ENCODE assay signal across 8 cellular contexts in the genomic region with DNA sequence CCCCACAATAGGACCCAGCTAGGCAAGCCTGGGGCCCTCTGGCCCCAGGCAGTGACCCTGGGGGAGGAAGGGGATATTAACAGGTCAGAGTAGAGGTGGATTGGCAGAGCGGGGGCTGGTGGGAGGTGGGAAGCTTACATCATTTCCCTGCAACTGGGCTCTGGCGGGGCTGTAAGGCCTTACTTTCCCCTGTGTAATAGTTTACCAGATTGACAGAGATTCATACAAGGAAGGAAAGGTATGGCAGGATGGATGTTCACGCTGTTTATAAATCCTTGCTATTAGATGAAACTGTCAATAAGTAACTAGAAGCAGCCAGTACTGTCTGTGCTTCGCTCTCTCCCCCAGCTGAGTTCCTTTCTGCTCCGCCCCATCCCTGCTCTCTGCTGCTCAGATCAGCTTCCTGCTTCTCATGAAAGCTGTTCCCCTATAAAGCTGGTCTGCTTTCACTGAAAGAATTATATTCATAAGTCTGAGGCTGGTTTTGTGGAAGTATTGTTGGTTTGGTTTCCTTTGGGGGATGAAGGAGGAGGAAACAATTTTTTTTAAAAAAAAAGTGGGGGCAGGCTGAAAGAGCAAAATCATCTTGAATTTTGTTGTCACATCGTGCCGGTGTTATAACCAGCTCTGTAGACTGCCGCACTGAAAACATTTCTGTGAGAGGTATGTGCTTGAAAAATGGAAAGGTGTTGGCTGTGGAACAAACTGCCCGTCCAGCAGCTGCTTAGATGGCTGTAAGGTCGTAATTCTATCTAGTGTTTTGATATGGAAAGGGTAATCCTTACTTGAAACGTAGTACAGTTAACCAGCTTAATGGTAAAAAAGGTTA.
A peak's percentile ranks its signal among the peaks of the same experiment; 100 is the strongest.
DNase-seq lines count a peak whose midpoint lies in the region; ATAC-seq, FAIRE-seq and TF ChIP-seq lines count a peak whose summit lies in the region.

No MANE protein-coding gene starts in this region.

- peak overlapping the region; percentile 95 for H2AFZ ChIP-seq in GM23248
- peak overlapping the region; percentile 1 for H2AFZ ChIP-seq in HepG2 (ENCODE audit: low read length)

- H3K27ac ChIP-seq in GM23248, result peak overlapping the region; percentile 83
- peak overlapping the region; percentile 60 for H3K27ac ChIP-seq in HepG2 (ENCODE audit: extremely low read length, insufficient read depth, low read length)

- H3K9me2 ChIP-seq in GM23248 (ENCODE audit: insufficient read depth), result no peaks in the 10 kb centered on the region

- H3K4me3 ChIP-seq in GM23248 (peak overlapping the region; percentile 77), HepG2 (replicated peaks in 1 of 3; ENCODE audit: insufficient read depth in 1 of 3, low read depth in 2 of 3, low read length in 3 of 3) (peak overlapping the region; percentile 49 to 66 (median 57))

- H3K4me2 ChIP-seq in GM23248 (ENCODE audit: unreplicated experiment) (peak overlapping the region; percentile 99), HepG2 (ENCODE audit: low read depth, low read length) (peak overlapping the region; percentile 89)

- H3K27me3 ChIP-seq in GM23248 (replicated peaks; ENCODE audit: insufficient read depth) (no peaks in the 10 kb centered on the region), HepG2 (ENCODE audit: control insufficient read depth in 1 of 2, insufficient read depth in 2 of 2, low read length in 2 of 2) (no peaks in the 10 kb centered on the region)

- POLR2A ChIA-PET in HepG2 (lab: Yijun Ruan, JAX), result no interaction called here

- H3K4me1 ChIP-seq in GM23248 (ENCODE audit: insufficient read depth) (peaks cover 26% of the 10 kb centered on the region), HepG2 (ENCODE audit: insufficient read depth, low read length) (peaks cover 31% of the 10 kb centered on the region)

- H3K27ac Mint-ChIP-seq in dendritic cell treated with granulocyte-macrophage colony-stimulating factor and Interleukin-4, amounts not matched to agents 40 ng/mL and 50 ng/mL, for 4 days, result peak overlapping the region; percentile 68

- peak overlapping the region; percentile 66 for H3K4me3 Mint-ChIP-seq in dendritic cell treated with granulocyte-macrophage colony-stimulating factor and Interleukin-4, amounts not matched to agents 40 ng/mL and 50 ng/mL, for 4 days

- TF ChIP-seq CTCF in HepG2 (CRISPR knock-in tag; IDR thresholded peaks at IDR 0.05) (no peak), D721Med (IDR thresholded peaks at IDR 0.05; ENCODE audit: insufficient read depth, missing control alignments) (no peak)

- ATAC-seq in HepG2, result peak; percentile 99

- peaks cover 44% of the 10 kb centered on the region for H3K79me2 ChIP-seq in GM23248 (ENCODE audit: insufficient read depth)
- H3K79me2 ChIP-seq in HepG2 (ENCODE audit: insufficient read depth, low read length), result peaks cover 13% of the 10 kb centered on the region

- BruUV-seq in HepG2 (replicated peaks; lab: Mats Ljungman, UMichigan), result TSS peak; percentile 51

- peak; percentile 51 for DNase-seq in GM03348 (ENCODE audit: low spot score)
- peak; percentile 69 for DNase-seq in GM23248
- peak; percentile 84 to 85 for DNase-seq in Kasumi-1 (lab: John Stamatoyannopoulos, UW)
- peak; percentile 16 for DNase-seq in activated CD4-positive, alpha-beta T cell treated with anti-CD3 and anti-CD28 coated beads for 1 hour
- peak; percentile 65 for DNase-seq in HepG2 (ENCODE audit: low spot score)
- DNase-seq in stimulated activated CD4-positive, alpha-beta T cell treated with anti-CD3 and anti-CD28 coated beads, TNF-alpha, amount 100 ng/mL, for 24 hours (ENCODE audit: low read depth in 3 of 3), result peak in 2 of 3 experiments; percentile 22 to 30
- DNase-seq in D721Med (ENCODE audit: insufficient read length, low spot score), result no peak

- whole genome bisulfite sequencing in GM23248 (ENCODE audit: low coverage in 1 of 2, low lambda C conversion rate in 2 of 2, missing lambda C conversion rate in 2 of 2), 2 experiments, result 8 to 9% methylated on average over 11 of the region's 11 CpGs
- WGBS in HepG2 (ENCODE audit: low lambda C conversion rate), result 4% methylated on average over 11 of the region's 11 CpGs

- no peaks in the 10 kb centered on the region for H4K20me1 ChIP-seq in GM23248 (ENCODE audit: insufficient read depth)
- H4K20me1 ChIP-seq in HepG2 (ENCODE audit: insufficient read depth, low read length), result peaks cover 2% of the 10 kb centered on the region

- no peak for TF ChIP-seq EP300 in HepG2 (IDR thresholded peaks at IDR 0.05; ENCODE audit: low read depth in 2 of 2, low read length in 2 of 2)
- no peak; the same call in 1 of the 2 replicates for TF ChIP-seq EP300 in HepG2 (CRISPR knock-in tag; IDR thresholded peaks at IDR 0.05; ENCODE audit: borderline replicate concordance)

- in situ Hi-C loops in GM23248 (cut with MboI) (no loop called here), HepG2 (cut with HindIII; ENCODE audit: extremely low pct_ligation_motif_present, low pct_unique_long_range_greater_than_20kb) (no loop called here)

- no peaks in the 10 kb centered on the region for H3K36me3 Mint-ChIP-seq in dendritic cell treated with granulocyte-macrophage colony-stimulating factor and Interleukin-4, amounts not matched to agents 40 ng/mL and 50 ng/mL, for 4 days (ENCODE audit: low read depth)

- CTCF ChIA-PET in HepG2 (lab: Yijun Ruan, JAX; ENCODE audit: low intra/inter-chr PET ratio, low total read pairs), result no interaction called here

- TF ChIP-seq RAD21 in HepG2 (CRISPR knock-in tag; IDR thresholded peaks at IDR 0.05), result no peak

- peaks cover 19% of the 10 kb centered on the region; the same call in 1 of the 2 replicates for H3F3A ChIP-seq in GM23248 (ENCODE audit: insufficient read depth)

- peaks cover 29% of the 10 kb centered on the region for H3K4me1 Mint-ChIP-seq in dendritic cell treated with granulocyte-macrophage colony-stimulating factor and Interleukin-4, amounts not matched to agents 40 ng/mL and 50 ng/mL, for 4 days (ENCODE audit: low read depth)

- H3K27me3 Mint-ChIP-seq in dendritic cell treated with granulocyte-macrophage colony-stimulating factor and Interleukin-4, amounts not matched to agents 40 ng/mL and 50 ng/mL, for 4 days, result no peaks in the 10 kb centered on the region

- H3K9ac ChIP-seq in GM23248 (peak overlapping the region; percentile 83), HepG2 (ENCODE audit: insufficient read depth, low read depth, low read length) (peak overlapping the region; percentile 68)

- no peaks in the 10 kb centered on the region for H3K9me3 Mint-ChIP-seq in dendritic cell treated with granulocyte-macrophage colony-stimulating factor and Interleukin-4, amounts not matched to agents 40 ng/mL and 50 ng/mL, for 4 days

- H3K9me3 ChIP-seq in GM23248 (ENCODE audit: low read depth) (no peaks in the 10 kb centered on the region), HepG2 (ENCODE audit: low read length) (no peaks in the 10 kb centered on the region)

- intact Hi-C loops in dendritic cell treated with granulocyte-macrophage colony-stimulating factor and Interleukin-4, amounts not matched to agents 40 ng/mL and 50 ng/mL, for 4 days (cut with micrococcal nuclease), result loop anchor here (5.0 kb wide), 1 partner anchor 33 kb away; no protein-coding TSS in a partner anchor
- intact Hi-C loops in HepG2 (cut with micrococcal nuclease; ENCODE audit: unreplicated experiment), result no loop called here

- no peak for TF ChIP-seq POLR2A in HepG2 (IDR thresholded peaks at IDR 0.05; ENCODE audit: insufficient read depth in 1 of 2, low read depth in 2 of 2, low read length in 2 of 2)

- FAIRE-seq in HepG2 (lab: Jason Lieb, UNC) (peak; percentile 82), D721Med (lab: Jason Lieb, UNC) (no peak)

- H3K36me3 ChIP-seq in GM23248 (ENCODE audit: low read depth) (no peaks in the 10 kb centered on the region), HepG2 (replicated peaks in 1 of 2; ENCODE audit: control insufficient read depth in 1 of 2, insufficient read depth in 2 of 2, low read length in 2 of 2) (no peaks in the 10 kb centered on the region; a peak in 1 of 5 replicates)

TF ChIP-seq in HepG2, 621 proteins besides CTCF, POLR2A, EP300 and RAD21 (continues in another document):
- no peak for TF ChIP-seq ZNF260 (CRISPR knock-in tag; IDR thresholded peaks at IDR 0.05; ENCODE audit: borderline replicate concordance, low read depth)
- TF ChIP-seq NR2F1 (CRISPR knock-in tag; IDR thresholded peaks at IDR 0.05), result peak; percentile 44 to 53; a peak in 2 of 4 replicates
- TF ChIP-seq HMGA1 (CRISPR knock-in tag; conservative IDR thresholded peaks at IDR 0.05), result no peak
- TF ChIP-seq TBX2 (CRISPR knock-in tag; IDR thresholded peaks at IDR 0.05; ENCODE audit: borderline replicate concordance), result 0 out of 2 replicates have a peak, but pooled peaks have one; percentile 28
- TF ChIP-seq AKAP8 (CRISPR knock-in tag; IDR thresholded peaks at IDR 0.05), result no peak
- TF ChIP-seq ZNF331 (CRISPR knock-in tag; IDR thresholded peaks at IDR 0.05), result peak; percentile 34; the same call in 1 of the 2 replicates
- TF ChIP-seq ZNF672 (CRISPR knock-in tag; IDR thresholded peaks at IDR 0.05), result no peak
- TF ChIP-seq SCMH1 (CRISPR knock-in tag; IDR thresholded peaks at IDR 0.05; ENCODE audit: borderline replicate concordance), result no peak
- TF ChIP-seq, protein P1, sequence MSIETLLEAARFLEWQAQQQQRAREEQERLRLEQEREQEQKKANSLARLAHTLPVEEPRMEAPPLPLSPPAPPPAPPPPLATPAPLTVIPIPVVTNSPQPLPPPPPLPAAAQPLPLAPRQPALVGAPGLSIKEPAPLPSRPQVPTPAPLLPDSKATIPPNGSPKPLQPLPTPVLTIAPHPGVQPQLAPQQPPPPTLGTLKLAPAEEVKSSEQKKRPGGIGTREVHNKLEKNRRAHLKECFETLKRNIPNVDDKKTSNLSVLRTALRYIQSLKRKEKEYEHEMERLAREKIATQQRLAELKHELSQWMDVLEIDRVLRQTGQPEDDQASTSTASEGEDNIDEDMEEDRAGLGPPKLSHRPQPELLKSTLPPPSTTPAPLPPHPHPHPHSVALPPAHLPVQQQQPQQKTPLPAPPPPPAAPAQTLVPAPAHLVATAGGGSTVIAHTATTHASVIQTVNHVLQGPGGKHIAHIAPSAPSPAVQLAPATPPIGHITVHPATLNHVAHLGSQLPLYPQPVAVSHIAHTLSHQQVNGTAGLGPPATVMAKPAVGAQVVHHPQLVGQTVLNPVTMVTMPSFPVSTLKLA (IDR thresholded peaks at IDR 0.05), result no peak
- no peak for TF ChIP-seq IKZF1 (IDR thresholded peaks at IDR 0.05)
- no peak for TF ChIP-seq ZNF205 (CRISPR knock-in tag; IDR thresholded peaks at IDR 0.05)
- TF ChIP-seq GABPA (IDR thresholded peaks at IDR 0.05; ENCODE audit: low read depth, low read length), result no peak
- TF ChIP-seq GABPA (CRISPR knock-in tag; IDR thresholded peaks at IDR 0.05; ENCODE audit: low read depth), result peak; percentile 47; the same call in 1 of the 2 replicates
- TF ChIP-seq SNAPC2 (CRISPR knock-in tag; IDR thresholded peaks at IDR 0.05), result no peak
- no peak for TF ChIP-seq ZNF224 (CRISPR knock-in tag; IDR thresholded peaks at IDR 0.05)
- TF ChIP-seq ZNF816 (CRISPR knock-in tag; IDR thresholded peaks at IDR 0.05; ENCODE audit: borderline replicate concordance), result no peak
- TF ChIP-seq PRMT3 (CRISPR knock-in tag; IDR thresholded peaks at IDR 0.05; ENCODE audit: borderline replicate concordance, low read depth), result no peak
- no peak for TF ChIP-seq ZC3H4 (CRISPR knock-in tag; IDR thresholded peaks at IDR 0.05; ENCODE audit: borderline replicate concordance)
- TF ChIP-seq ZNF24 (IDR thresholded peaks at IDR 0.05), result no peak
